In the genomic region with DNA sequence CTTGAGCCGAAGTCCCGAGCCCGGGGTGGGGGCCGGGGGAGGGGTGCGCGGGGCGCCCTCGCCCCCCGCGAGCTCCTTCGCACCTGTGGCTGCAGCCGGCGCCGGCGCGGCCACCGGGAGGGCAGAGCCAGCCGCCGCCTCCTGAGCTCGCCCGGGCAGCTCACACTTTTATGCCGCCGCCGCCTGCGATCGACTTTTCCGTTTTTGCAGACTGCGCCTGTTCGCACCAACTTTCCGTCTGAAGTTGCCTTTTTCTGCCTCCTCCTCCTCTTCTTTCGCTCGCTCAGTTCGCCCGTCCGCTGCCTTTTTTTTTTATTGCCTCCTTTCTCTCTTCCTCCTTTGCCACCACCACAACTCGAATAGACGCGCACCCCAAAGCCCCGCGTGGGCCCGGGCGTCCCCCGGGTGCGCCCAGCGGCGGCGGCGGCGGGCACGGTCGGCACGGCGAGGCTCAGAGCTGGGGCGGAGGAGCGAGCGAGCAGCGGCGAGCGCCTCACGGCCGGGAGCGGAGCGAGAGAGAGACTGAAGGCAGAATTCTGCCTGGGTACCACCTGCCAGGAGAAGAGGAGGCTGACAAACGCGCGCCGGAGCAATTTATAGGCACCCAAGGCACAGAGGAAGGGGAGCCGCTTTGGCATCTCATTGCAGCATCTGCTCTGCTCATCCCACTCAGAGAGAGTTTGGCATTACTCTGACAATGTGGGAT, we compare ENCODE assay signal across 8 cellular contexts. TPM values are rescaled to one million over a fixed set of nuclear protein-coding genes. Genes with fewer than 3 reads are reported as not detected.
DNase-seq lines count a peak whose midpoint lies in the region; ATAC-seq and TF ChIP-seq lines count a peak whose summit lies in the region.

A gene (minus strand): TSS at position 569 of the 706 bp plus-strand sequence. CDS start 814 bp downstream, outside the sequence.

- H3K9me3 ChIP-seq in T-helper 17 cell (ENCODE audit: control insufficient read depth, low read length, poor library complexity, severe bottlenecking) = no peaks in the 10 kb centered on the region

- DNase-seq in activated T-cell treated with anti-CD3 and anti-CD28 coated beads for 48 hours (ENCODE audit: low read depth) (peak; percentile 14), activated T-cell treated with anti-CD3 and anti-CD28 coated beads for 4 hours (no peak), T-helper 17 cell (no peak), erythroblast (lab: John Stamatoyannopoulos, UW) (peak; percentile 35 to 42), natural killer cell (no peak), GOT3 (lab: John Stamatoyannopoulos, UW) (no peak), NCI-H187 treated with DMSO at 0.1 percent for 48 hours (lab: John Stamatoyannopoulos, UW) (no peak)

- H3K4me1 Mint-ChIP-seq in T-helper 17 cell (peaks cover 4% of the 10 kb centered on the region), natural killer cell (peaks cover 0 to 6% of the 10 kb centered on the region in 2 donors)

- no peak for TF ChIP-seq POLR2A in erythroblast (IDR thresholded peaks at IDR 0.05; ENCODE audit: low read length)

- H3K27me3 Mint-ChIP-seq in T-helper 17 cell = peaks cover 29% of the 10 kb centered on the region
- peaks cover 33 to 37% of the 10 kb centered on the region in 2 donors for H3K27me3 Mint-ChIP-seq in natural killer cell (ENCODE audit: low read depth in 2 of 2)

- peaks cover 3% of the 10 kb centered on the region for H3K36me3 Mint-ChIP-seq in T-helper 17 cell (ENCODE audit: low read depth)
- H3K36me3 Mint-ChIP-seq in natural killer cell = no peaks in the 10 kb centered on the region

- no peaks in the 10 kb centered on the region for H3K9me3 Mint-ChIP-seq in natural killer cell

- ATAC-seq in HG02973 (IDR thresholded peaks at IDR 0.05; ENCODE audit: unreplicated experiment) = peak; percentile 37
- ATAC-seq in T-helper 17 cell = peak; percentile 47
- ATAC-seq in natural killer cell = peak; percentile 38 to 71 (median 53)

- no peak for TF ChIP-seq CTCF in natural killer cell (IDR thresholded peaks at IDR 0.05)

- H3K27ac Mint-ChIP-seq in T-helper 17 cell (no peak within 1 kb of the TSS), natural killer cell (no peak within 1 kb of the TSS)

- peak within 1 kb of the TSS; percentile 94 for H3K4me3 Mint-ChIP-seq in T-helper 17 cell
- H3K4me3 Mint-ChIP-seq in natural killer cell = peak within 1 kb of the TSS; percentile 97

- intact Hi-C loops in natural killer cell (cut with micrococcal nuclease) = no loop called here

RNA-seq across cellular contexts. Expression of the gene that starts here (rescaled TPM):
- not detected for total RNA-seq in T-helper 17 cell
- under 1 TPM in 1 of 3 donors, not detected in 2; 0.29 TPM for total RNA-seq in natural killer cell

Comparison
In these comparisons a context has a peak if more than half of its experiments do, and no peak if none do; other contexts are left out.
1. DNase-seq: peak in activated T-cell treated with anti-CD3 and anti-CD28 coated beads for 48 hours (single experiment) and erythroblast (2 of 2); none in activated T-cell treated with anti-CD3 and anti-CD28 coated beads for 4 hours (single experiment), T-helper 17 cell (0 of 3), natural killer cell (single experiment), GOT3 (single experiment) and NCI-H187 treated with DMSO at 0.1 percent for 48 hours (single experiment).
2. Peak in ATAC-seq in T-helper 17 cell; RNA of the gene not detected or under 1 TPM.
3. Peak in ATAC-seq in natural killer cell; RNA of the gene not detected or under 1 TPM.
4. Peak in every context shown above with its lines, with median percentiles within 50 percentile points of each other: ATAC-seq.